ENCODE assay signal across 32 cellular contexts in the genomic region with DNA sequence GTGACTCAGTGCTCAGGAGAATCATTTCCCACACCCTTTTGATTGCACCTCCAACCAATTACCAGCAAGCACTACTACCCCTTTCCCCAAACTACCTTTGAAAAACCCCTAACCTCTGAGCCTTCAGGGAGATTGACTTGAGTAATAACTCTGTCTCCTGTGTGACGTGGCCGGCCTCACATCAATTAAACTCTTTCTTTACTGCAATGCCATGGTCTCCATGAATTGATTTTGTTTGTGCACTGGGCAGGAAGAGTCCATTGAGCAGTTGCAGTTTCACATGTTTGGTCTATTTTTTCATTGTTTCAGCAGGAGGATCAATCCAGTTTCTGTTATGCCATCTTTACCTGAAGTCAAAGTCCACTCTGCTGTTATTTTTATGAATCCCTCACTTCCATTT. TPM values are rescaled to one million over a fixed set of nuclear protein-coding genes. Genes with fewer than 3 reads are reported as not detected.
"Had no signal": no experiment of that assay in that cellular context is flagged by ENCODE, and none has a peak within 500 bp of the region (broad histone marks: within the 10 kb centered on the region; RNA-seq: fewer than 3 reads in every experiment).

No MANE protein-coding gene starts in this region.

- H3K4me1 Mint-ChIP-seq: activated CD4-positive, alpha-beta T cell treated with anti-CD3 and anti-CD28 coated beads, Interleukin-2, amount 10 ng/mL, durations not matched to agents 7 days and 5 days; central memory CD8-positive, alpha-beta T cell; WTC11 had no signal

- DNase-seq: activated CD4-positive, alpha-beta T cell treated with anti-CD3 and anti-CD28 coated beads for 1 hour; activated CD4-positive, alpha-beta T cell treated with anti-CD3 and anti-CD28 coated beads for 4 hours; activated CD4-positive, alpha-beta T cell treated with anti-CD3 and anti-CD28 coated beads, Interleukin-2, amount 10 ng/mL, durations not matched to agents 7 days and 5 days; activated CD4-positive, alpha-beta T cell treated with anti-CD3 and anti-CD28 coated beads, Interleukin-2, amount 50 U/mL, for 4 hours; activated CD8-positive, alpha-beta memory T cell treated with anti-CD3 and anti-CD28 coated beads for 24 hours; activated CD8-positive, alpha-beta T cell treated with anti-CD3 and anti-CD28 coated beads for 36 hours; activated effector memory CD4-positive, alpha-beta T cell treated with anti-CD3 and anti-CD28 coated beads, Interleukin-2, amount 50 U/mL, for 16 hours; activated naive CD4-positive, alpha-beta T cell treated with anti-CD3 and anti-CD28 coated beads for 36 hours; activated T-cell treated with anti-CD3 and anti-CD28 coated beads, Interleukin-2, amount 50 U/mL, for 48 hours; amniotic stem cell; anterior cingulate cortex; brain microvascular endothelial cell; dorsolateral prefrontal cortex; effector memory CD4-positive, alpha-beta T cell; endodermal cell; erythroblast; foreskin keratinocyte; gastrocnemius medialis; glutamatergic neuron; heart left ventricle; T-helper 2 cell had no signal

- H3K27ac Mint-ChIP-seq: activated CD4-positive, alpha-beta T cell treated with anti-CD3 and anti-CD28 coated beads, Interleukin-2, amount 10 ng/mL, durations not matched to agents 7 days and 5 days; activated CD8-positive, alpha-beta T cell treated with anti-CD3 and anti-CD28 coated beads for 36 hours; activated naive CD4-positive, alpha-beta T cell treated with anti-CD3 and anti-CD28 coated beads for 36 hours; activated naive CD8-positive, alpha-beta T cell; activated T-helper 1 cell treated with anti-CD3 and anti-CD28 coated beads, Interleukin-12 subunit alpha, Interleukin-12 subunit beta, Interleukin-2, Interleukin-4 antibody, amounts not matched to agents 30 ng/mL and 10 ng/mL and 1 ng/mL, durations not matched to agents 14 hours and 24 hours and 36 hours; activated T-helper 2 cell treated with anti-CD3 and anti-CD28 coated beads, Interferon-gamma antibody, Interleukin-2, Interleukin-4, amounts not matched to agents 10 μg/mL and 5 μg/mL and 100 μg/mL, durations not matched to agents 14 hours and 24 hours and 36 hours; dendritic cell treated with granulocyte-macrophage colony-stimulating factor and Interleukin-4, amounts not matched to agents 40 ng/mL and 50 ng/mL, for 4 days; endodermal cell; WTC11 had no signal

- FAIRE-seq: astrocyte, bronchial epithelial cell had no signal

- H3K9me3 ChIP-seq: esophagus muscularis mucosa, gastrocnemius medialis, heart left ventricle had no signal

- H3K36me3 ChIP-seq: brain microvascular endothelial cell, esophagus muscularis mucosa, gastrocnemius medialis, heart left ventricle had no signal

- H3K4me3 ChIP-seq: coronary artery, dorsolateral prefrontal cortex, esophagus muscularis mucosa, gastrocnemius medialis, heart left ventricle had no signal

- H3K4me3 Mint-ChIP-seq: activated CD4-positive, alpha-beta T cell treated with anti-CD3 and anti-CD28 coated beads, Interleukin-2, amount 10 ng/mL, durations not matched to agents 7 days and 5 days; activated CD8-positive, alpha-beta T cell treated with anti-CD3 and anti-CD28 coated beads for 36 hours; activated naive CD4-positive, alpha-beta T cell treated with anti-CD3 and anti-CD28 coated beads for 36 hours; activated naive CD8-positive, alpha-beta T cell; activated T-helper 1 cell treated with anti-CD3 and anti-CD28 coated beads, Interleukin-12 subunit alpha, Interleukin-12 subunit beta, Interleukin-2, Interleukin-4 antibody, amounts not matched to agents 30 ng/mL and 10 ng/mL and 1 ng/mL, durations not matched to agents 14 hours and 24 hours and 36 hours; central memory CD8-positive, alpha-beta T cell; dendritic cell treated with granulocyte-macrophage colony-stimulating factor and Interleukin-4, amounts not matched to agents 40 ng/mL and 50 ng/mL, for 4 days; endodermal cell; WTC11 had no signal

- H3K4me1 ChIP-seq: esophagus muscularis mucosa, foreskin keratinocyte, gastrocnemius medialis, heart left ventricle had no signal

- H3K27me3 ChIP-seq: brain microvascular endothelial cell, dorsolateral prefrontal cortex, esophagus muscularis mucosa, gastrocnemius medialis had no signal

- H3K27ac ChIP-seq: brain microvascular endothelial cell, coronary artery, dorsolateral prefrontal cortex, esophagus muscularis mucosa, foreskin keratinocyte, gastrocnemius medialis, heart left ventricle, VCaP had no signal

- H3K9me3 Mint-ChIP-seq: activated CD4-positive, alpha-beta T cell treated with anti-CD3 and anti-CD28 coated beads, Interleukin-2, amount 10 ng/mL, durations not matched to agents 7 days and 5 days; activated CD8-positive, alpha-beta T cell treated with anti-CD3 and anti-CD28 coated beads for 36 hours; activated naive CD4-positive, alpha-beta T cell treated with anti-CD3 and anti-CD28 coated beads for 36 hours; activated T-helper 1 cell treated with anti-CD3 and anti-CD28 coated beads, Interleukin-12 subunit alpha, Interleukin-12 subunit beta, Interleukin-2, Interleukin-4 antibody, amounts not matched to agents 30 ng/mL and 10 ng/mL and 1 ng/mL, durations not matched to agents 14 hours and 24 hours and 36 hours; activated T-helper 2 cell treated with anti-CD3 and anti-CD28 coated beads, Interferon-gamma antibody, Interleukin-2, Interleukin-4, amounts not matched to agents 10 μg/mL and 5 μg/mL and 100 μg/mL, durations not matched to agents 14 hours and 24 hours and 36 hours; central memory CD8-positive, alpha-beta T cell; dendritic cell treated with granulocyte-macrophage colony-stimulating factor and Interleukin-4, amounts not matched to agents 40 ng/mL and 50 ng/mL, for 4 days; endodermal cell; WTC11 had no signal

- H3K36me3 Mint-ChIP-seq: activated naive CD8-positive, alpha-beta T cell; WTC11 had no signal

- ATAC-seq: activated CD8-positive, alpha-beta T cell treated with anti-CD3 and anti-CD28 coated beads for 36 hours; foreskin keratinocyte; gastrocnemius medialis; heart left ventricle; WTC11 had no signal

RNA-seq across cellular contexts. Expression of gene SCN11A, which starts 32.4 kb away (rescaled TPM):
- total RNA-seq: activated CD8-positive, alpha-beta T cell treated with anti-CD3 and anti-CD28 coated beads for 36 hours; bronchial epithelial cell; foreskin keratinocyte had no signal
- polyA plus RNA-seq: foreskin keratinocyte had no signal
